ENCODE assay signal across 26 cellular contexts in the genomic region with DNA sequence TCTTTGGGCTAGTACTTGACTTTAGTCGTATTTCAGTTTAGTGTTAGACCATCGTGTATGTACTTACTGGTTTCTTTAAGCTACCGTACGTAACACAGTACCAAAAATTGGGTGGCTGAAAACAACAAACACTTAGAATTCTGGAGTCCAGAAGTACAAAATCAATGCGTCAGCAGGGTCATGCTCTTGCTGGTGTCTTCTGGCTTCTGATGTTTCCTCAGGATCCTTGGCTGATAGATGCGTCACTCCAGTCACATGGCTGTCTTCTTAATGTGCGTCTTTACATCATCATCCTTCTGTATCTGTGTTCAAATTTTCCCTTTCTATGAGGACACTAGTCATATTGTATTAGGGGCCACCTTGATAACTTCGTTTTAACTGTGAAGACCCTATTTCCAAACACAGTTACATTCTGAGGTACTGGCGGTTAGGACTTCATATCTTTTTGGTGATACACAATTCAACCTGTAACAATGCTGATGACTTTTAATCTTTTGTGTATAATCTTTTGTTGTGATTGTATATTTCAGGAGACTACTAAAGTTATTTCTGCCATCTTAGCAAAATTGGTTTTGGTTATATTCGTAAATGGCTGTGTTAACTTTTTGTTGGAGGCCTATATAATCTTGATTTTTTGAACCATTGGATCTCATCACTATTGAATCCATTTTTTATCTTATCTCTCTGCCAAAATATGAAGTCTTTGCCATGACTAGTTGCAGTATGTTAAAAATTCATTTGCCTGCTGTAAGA. TPM values are rescaled to one million over a fixed set of nuclear protein-coding genes. Genes with fewer than 3 reads are reported as not detected.
A peak's percentile ranks its signal among the peaks of the same experiment; 100 is the strongest.
DNase-seq lines count a peak whose midpoint lies in the region; ATAC-seq, FAIRE-seq and TF ChIP-seq lines count a peak whose summit lies in the region.
"Had no signal": no experiment of that assay in that cellular context is flagged by ENCODE, and none has a peak within 500 bp of the region (broad histone marks: within the 10 kb centered on the region; RNA-seq: fewer than 3 reads in every experiment).

No MANE protein-coding gene starts in this region.

- no TSS peak for BruUV-seq in GM12878 (replicated peaks; lab: Mats Ljungman, UMichigan)

- peaks cover 80% of the 10 kb centered on the region for H3K4me1 Mint-ChIP-seq in activated naive CD4-positive, alpha-beta T cell treated with anti-CD3 and anti-CD28 coated beads, Interleukin-2, amount 50 U/mL, for 24 hours
- H3K4me1 Mint-ChIP-seq: GM23338 had no signal

- H3K27me3 ChIP-seq in GM12878 (replicated peaks in 1 of 2; ENCODE audit: control insufficient read depth in 2 of 2, insufficient read depth in 2 of 2, low read length in 1 of 2): no peaks in the 10 kb centered on the region
- H3K27me3 ChIP-seq in neutrophil: no peaks in the 10 kb centered on the region
- H3K27me3 ChIP-seq: BLaER1, body of pancreas, dorsolateral prefrontal cortex, ovary, spleen had no signal

- TF ChIP-seq POLR2A in GM12892 (IDR thresholded peaks at IDR 0.05; ENCODE audit: low read depth, low read length) (no peak), GM12878 (IDR thresholded peaks at IDR 0.05; ENCODE audit: low read depth, low read length) (no peak)

- H3K27ac Mint-ChIP-seq in activated naive CD4-positive, alpha-beta T cell treated with anti-CD3 and anti-CD28 coated beads, Interleukin-2, amount 50 U/mL, for 24 hours: peak overlapping the region; percentile 80
- H3K27ac Mint-ChIP-seq: activated T-helper 17 cell treated with anti-CD3 and anti-CD28 coated beads, Interleukin-2, amount 50 U/mL, for 72 hours; GM23338; type B pancreatic cell had no signal

- H3K9ac ChIP-seq in GM12878 (ENCODE audit: control insufficient read depth, insufficient read depth, low read length): no peak overlapping the region
- H3K9ac ChIP-seq: BLaER1 had no signal

- H3K79me2 ChIP-seq in GM12878 (ENCODE audit: control insufficient read depth, insufficient read depth, low read length): peaks cover 91% of the 10 kb centered on the region

- TF ChIP-seq CTCF in GM12878 (IDR thresholded peaks at IDR 0.05 in 2 of 3, conservative IDR thresholded peaks at IDR 0.05 in 1 of 3; ENCODE audit: control insufficient read depth in 2 of 3, extremely low read depth in 1 of 3, insufficient read depth in 1 of 3, low read depth in 3 of 3, low read length in 3 of 3): no peak
- no peak for TF ChIP-seq CTCF in neutrophil (IDR thresholded peaks at IDR 0.05)

- H3K9me3 ChIP-seq in GM12878 (replicated peaks; ENCODE audit: control insufficient read depth, insufficient read depth, low read length): no peaks in the 10 kb centered on the region; the same call in 2 of the 3 replicates
- no peaks in the 10 kb centered on the region for H3K9me3 ChIP-seq in neutrophil
- H3K9me3 ChIP-seq: BLaER1, body of pancreas, left ventricle myocardium inferior, ovary, spleen had no signal

- no peak for DNase-seq in activated naive CD4-positive, alpha-beta T cell treated with anti-CD3 and anti-CD28 coated beads, Interleukin-2, amount 50 U/mL, for 16 hours
- DNase-seq in GM12892 (ENCODE audit: insufficient read length): no peak
- DNase-seq in GM12878 (ENCODE audit: low read depth, low spot score): no peak
- DNase-seq in hepatic stellate cell (ENCODE audit: low spot score): no peak
- DNase-seq in NCI-H1048 (lab: John Stamatoyannopoulos, UW): no peak
- DNase-seq: activated CD4-positive, alpha-beta T cell treated with anti-CD3 and anti-CD28 coated beads for 48 hours; body of pancreas; dorsolateral prefrontal cortex; left ventricle myocardium inferior; NCI-H1105 treated with DMSO at 0.1 percent for 48 hours; NCI-H1930; NCI-H526 treated with DMSO at 0.1 percent for 48 hours; ovary; right cardiac atrium; SHP77; substantia nigra had no signal

- RAD21 ChIA-PET in GM12878 (lab: Charles Lee; ENCODE audit: unreplicated experiment): interaction anchor here (1.0 kb wide), 1 partner anchor 22 kb away, joined by 4 read pairs; no protein-coding TSS in a partner anchor

- FAIRE-seq in GM12892 (lab: Jason Lieb, UNC) (peak; percentile 36), GM12878 (lab: Jason Lieb, UNC) (peak; percentile 38)
- FAIRE-seq: islet of Langerhans had no signal

- H3K36me3 ChIP-seq in GM12878 (ENCODE audit: control insufficient read depth in 2 of 2, insufficient read depth in 2 of 2, low read length in 1 of 2) (peaks cover 3 to 40% of the 10 kb centered on the region in 2 experiments), neutrophil (peaks cover 67% of the 10 kb centered on the region)
- H3K36me3 ChIP-seq: ovary had no signal

- TF ChIP-seq EP300 in GM12878 (IDR thresholded peaks at IDR 0.05; ENCODE audit: borderline replicate concordance in 1 of 2, control insufficient read depth in 1 of 2, low read depth in 2 of 2, low read length in 2 of 2): no peak

- no peak overlapping the region for H2AFZ ChIP-seq in GM12878 (ENCODE audit: control insufficient read depth, low read depth, low read length)
- H2AFZ ChIP-seq: GM23338 had no signal

- H3K4me3 ChIP-seq in GM12878: no peak overlapping the region
- no peak overlapping the region for H3K4me3 ChIP-seq in neutrophil (ENCODE audit: low read depth in 1 of 2, low read length in 1 of 2)
- H3K4me3 ChIP-seq: BLaER1, body of pancreas, dorsolateral prefrontal cortex, GM23338, left ventricle myocardium inferior, ovary, spleen had no signal

- no peaks in the 10 kb centered on the region for H3K9me3 Mint-ChIP-seq in activated naive CD4-positive, alpha-beta T cell treated with anti-CD3 and anti-CD28 coated beads, Interleukin-2, amount 50 U/mL, for 24 hours
- H3K9me3 Mint-ChIP-seq: activated T-helper 17 cell treated with anti-CD3 and anti-CD28 coated beads, Interleukin-2, amount 50 U/mL, for 72 hours; GM23338 had no signal

- in situ Hi-C loops in GM12878 (cut with MboI): no loop called here

- H3K36me3 Mint-ChIP-seq in activated naive CD4-positive, alpha-beta T cell treated with anti-CD3 and anti-CD28 coated beads, Interleukin-2, amount 50 U/mL, for 24 hours: peaks cover 25% of the 10 kb centered on the region

- H3K4me2 ChIP-seq in GM12878 (ENCODE audit: control insufficient read depth, insufficient read depth): no peak overlapping the region
- H3K4me2 ChIP-seq: BLaER1, GM23338 had no signal

- WGBS in GM12878 (ENCODE audit: insufficient coverage, insufficient replicate concordance, low lambda C conversion rate, missing lambda C conversion rate): 78% methylated on average over 10 of the region's 10 CpGs

- ATAC-seq in GM12878 (no peak), HG02970 (IDR thresholded peaks at IDR 0.05; ENCODE audit: low FRiP score, unreplicated experiment) (no peak)
- ATAC-seq: activated T-helper 17 cell treated with anti-CD3 and anti-CD28 coated beads, Interleukin-2, amount 50 U/mL, for 72 hours; body of pancreas; GM23338; Panc1; right cardiac atrium had no signal

- POLR2A ChIA-PET in GM12878 (lab: Charles Lee): interaction anchor here (1.0 kb wide), 1 partner anchor 19 kb away, joined by 4 read pairs; no protein-coding TSS in a partner anchor

- H3K4me1 ChIP-seq in GM12878 (ENCODE audit: control insufficient read depth, insufficient read depth, low read length) (0 out of 2 replicates have a peak, but pooled peaks cover 1% of the 10 kb centered on the region), neutrophil (ENCODE audit: control insufficient read depth in 1 of 2, insufficient read depth in 1 of 2, low read depth in 1 of 2, low read length in 1 of 2) (peaks cover 24 to 27% of the 10 kb centered on the region in 2 experiments)
- H3K4me1 ChIP-seq: BLaER1 had no signal

- SMC1A ChIA-PET in GM12878 (lab: Charles Lee; ENCODE audit: uncharacterized antibody, unreplicated experiment): interaction anchor here (14.2 kb wide), 1 partner anchor 21 kb away, joined by 189 read pairs; a partner anchor contains a TSS

- H3K4me3 Mint-ChIP-seq in activated naive CD4-positive, alpha-beta T cell treated with anti-CD3 and anti-CD28 coated beads, Interleukin-2, amount 50 U/mL, for 24 hours: no peak overlapping the region
- H3K4me3 Mint-ChIP-seq: activated T-helper 17 cell treated with anti-CD3 and anti-CD28 coated beads, Interleukin-2, amount 50 U/mL, for 72 hours; GM23338; type B pancreatic cell had no signal

- CTCF ChIA-PET in GM12878 (lab: Yijun Ruan, JAX): interaction anchor here (0.6 to 0.7 kb wide), 2 partner anchors 21 to 121 kb away, joined by 3 read pairs; no protein-coding TSS in a partner anchor

- no peak for TF ChIP-seq RAD21 in GM12878 (IDR thresholded peaks at IDR 0.05; ENCODE audit: insufficient read depth, low read depth, low read length)

- H3K27me3 Mint-ChIP-seq in activated naive CD4-positive, alpha-beta T cell treated with anti-CD3 and anti-CD28 coated beads, Interleukin-2, amount 50 U/mL, for 24 hours: no peaks in the 10 kb centered on the region
- H3K27me3 Mint-ChIP-seq: activated T-helper 17 cell treated with anti-CD3 and anti-CD28 coated beads, Interleukin-2, amount 50 U/mL, for 72 hours; type B pancreatic cell had no signal

- H3K27ac ChIP-seq in GM12878 (ENCODE audit: control insufficient read depth, insufficient read depth) (no peak overlapping the region), neutrophil (peak overlapping the region; percentile 1)
- H3K27ac ChIP-seq: BLaER1, body of pancreas, dorsolateral prefrontal cortex, left ventricle myocardium inferior, ovary had no signal

- no peaks in the 10 kb centered on the region for H4K20me1 ChIP-seq in GM12878 (ENCODE audit: control insufficient read depth, insufficient read depth)

- intact Hi-C loops in GM12878 (cut with micrococcal nuclease; ENCODE audit: unreplicated experiment): no loop called here

RNA-seq across cellular contexts. Expression of a gene that starts 25.4 kb away (rescaled TPM):
- 339 TPM for polyA plus RNA-seq in GM12892 (2012; ENCODE audit: missing spikeins)
- total RNA-seq in GM12878 (2013; cell fraction: nucleolus; rRNA removed): 253 and 258 TPM in 2 replicates
- total RNA-seq in GM12878 (2014; rRNA removed) (371 and 391 TPM in 2 replicates), GM12878 (2014; rRNA removed; fragmentation: Illumina TruSeq; extraction: Trizol) (433 and 438 TPM in 2 replicates), GM12878 (2021) (569 and 578 TPM in 2 replicates)
- 153 TPM for polyA plus RNA-seq in GM12878 (2011; ENCODE audit: low read depth)
- polyA plus RNA-seq in GM12878 (2011; rRNA removed) (532 and 757 TPM in 2 replicates), GM12878 (2014; fragmentation: Illumina TruSeq; extraction: Trizol) (496 and 646 TPM in 2 replicates), GM12878 (2014; fragmentation: Nextera tagmentation; extraction: Ambion mirVana) (10 to 100 TPM; 79.1 to 99.1 TPM), GM12878 (2014; rRNA removed) (446 and 466 TPM in 2 replicates), GM12878 (2016; fragmentation: Nextera tagmentation; extraction: Ambion mirVana) (100 to 1,000 TPM; 608 to 616 TPM)
- polyA plus RNA-seq in GM12878 (2011; cell fraction: cytosol; rRNA removed): 223 and 243 TPM in 2 replicates
- 160 and 218 TPM in 2 replicates for polyA plus RNA-seq in GM12878 (2011; cell fraction: nucleus; rRNA removed)
- polyA plus RNA-seq in GM12878 (2012): 205 and 244 TPM in 2 replicates
- 390 and 647 TPM in 2 replicates for polyA minus RNA-seq in GM12878 (2011; rRNA and poly(A)+ RNA removed)
- 245 and 247 TPM in 2 replicates for polyA minus RNA-seq in GM12878 (2011; cell fraction: cytosol; rRNA and poly(A)+ RNA removed)
- polyA minus RNA-seq in GM12878 (2011; cell fraction: nucleus; rRNA and poly(A)+ RNA removed): 91.0 and 178 TPM in 2 replicates
